In genomic region chr7:136012238-136012637, GRCh38 we compare ENCODE assay signal across 31 cellular contexts.
"Had no signal": no experiment of that assay in that cellular context is flagged by ENCODE, and none has a peak within 500 bp of the region (broad histone marks: within the 10 kb centered on the region; RNA-seq: fewer than 3 reads in every experiment).

No MANE protein-coding gene starts in this region.

- H3K4me1 ChIP-seq: ascending aorta, breast epithelium had no signal

- H3K4me1 Mint-ChIP-seq: activated naive CD4-positive, alpha-beta T cell treated with anti-CD3 and anti-CD28 coated beads, Interleukin-2, amount 10 ng/mL, durations not matched to agents 7 days and 5 days; brain; endodermal cell had no signal

- H3K27me3 ChIP-seq: ascending aorta, breast epithelium, cardiac muscle cell had no signal

- H3K4me3 Mint-ChIP-seq: activated CD8-positive, alpha-beta T cell treated with anti-CD3 and anti-CD28 coated beads for 36 hours; activated naive CD4-positive, alpha-beta T cell treated with anti-CD3 and anti-CD28 coated beads, Interleukin-2, amount 10 ng/mL, durations not matched to agents 7 days and 5 days; activated T-helper 1 cell treated with anti-CD3 and anti-CD28 coated beads, Interleukin-12 subunit alpha, Interleukin-12 subunit beta, Interleukin-2, Interleukin-4 antibody, amounts not matched to agents 30 ng/mL and 10 ng/mL and 1 ng/mL, durations not matched to agents 14 hours and 24 hours and 36 hours; brain; endodermal cell; T-helper 1 cell treated with Interleukin-12 subunit alpha and Interleukin-12 subunit beta and Interleukin-4 antibody, amounts not matched to agents 30 μg/mL and 1 μg/mL, for 36 hours; T-helper 2 cell treated with Interferon-gamma antibody and Interleukin-4, amounts not matched to agents 5 μg/mL and 100 μg/mL, for 36 hours had no signal

- H3K36me3 Mint-ChIP-seq: activated naive CD4-positive, alpha-beta T cell treated with anti-CD3 and anti-CD28 coated beads, Interleukin-2, amount 10 ng/mL, durations not matched to agents 7 days and 5 days; activated naive CD4-positive, alpha-beta T cell treated with anti-CD3 and anti-CD28 coated beads, Interleukin-2, amount 50 U/mL, for 72 hours; brain; T-cell had no signal

- H3K4me3 ChIP-seq: ascending aorta, breast epithelium, cardiac muscle cell, coronary artery, dorsolateral prefrontal cortex had no signal

- H3K27ac Mint-ChIP-seq: activated B cell treated with CpG ODN at 0.5 μM for 24 hours; activated CD8-positive, alpha-beta T cell treated with anti-CD3 and anti-CD28 coated beads for 36 hours; activated naive CD4-positive, alpha-beta T cell treated with anti-CD3 and anti-CD28 coated beads, Interleukin-2, amount 10 ng/mL, durations not matched to agents 7 days and 5 days; activated T-helper 1 cell treated with anti-CD3 and anti-CD28 coated beads, Interleukin-12 subunit alpha, Interleukin-12 subunit beta, Interleukin-2, Interleukin-4 antibody, amounts not matched to agents 30 ng/mL and 10 ng/mL and 1 ng/mL, durations not matched to agents 14 hours and 24 hours and 36 hours; brain; dendritic cell treated with granulocyte-macrophage colony-stimulating factor and Interleukin-4, amounts not matched to agents 40 ng/mL and 50 ng/mL, for 4 days; endodermal cell; T-cell; T-helper 1 cell treated with Interleukin-12 subunit alpha and Interleukin-12 subunit beta and Interleukin-4 antibody, amounts not matched to agents 30 μg/mL and 1 μg/mL, for 36 hours; T-helper 2 cell treated with Interferon-gamma antibody and Interleukin-4, amounts not matched to agents 5 μg/mL and 100 μg/mL, for 36 hours had no signal

- H3K9me3 ChIP-seq: ascending aorta, breast epithelium had no signal

- H3K36me3 ChIP-seq: ascending aorta, breast epithelium, cardiac muscle cell, WERI-Rb-1 had no signal

- DNase-seq: activated B cell treated with CpG ODN at 0.5 μM for 24 hours; activated CD4-positive, alpha-beta T cell treated with anti-CD3 and anti-CD28 coated beads for 48 hours; activated CD4-positive, alpha-beta T cell treated with anti-CD3 and anti-CD28 coated beads, Interleukin-2, amount 50 U/mL, for 1 hour; activated CD4-positive, alpha-beta T cell treated with anti-CD3 and anti-CD28 coated beads, Interleukin-2, amount 50 U/mL, for 48 hours; activated CD8-positive, alpha-beta memory T cell treated with anti-CD3 and anti-CD28 coated beads for 24 hours; activated CD8-positive, alpha-beta T cell treated with anti-CD3 and anti-CD28 coated beads for 36 hours; activated gamma-delta T cell; activated naive CD4-positive, alpha-beta T cell; activated naive CD4-positive, alpha-beta T cell treated with anti-CD3 and anti-CD28 coated beads, Interleukin-2, amount 10 ng/mL, durations not matched to agents 7 days and 5 days; activated T-cell treated with anti-CD3 and anti-CD28 coated beads, Interleukin-2, amount 50 U/mL, for 1 hour; activated T-cell treated with anti-CD3 and anti-CD28 coated beads, Interleukin-2, amount 50 U/mL, for 48 hours; central memory CD4-positive, alpha-beta T cell; dorsolateral prefrontal cortex; effector memory CD4-positive, alpha-beta T cell; endodermal cell; foreskin fibroblast; T1000; WERI-Rb-1 had no signal

- H3K27me3 Mint-ChIP-seq: brain had no signal

- H3K9me3 Mint-ChIP-seq: activated B cell treated with CpG ODN at 0.5 μM for 24 hours; activated CD8-positive, alpha-beta T cell treated with anti-CD3 and anti-CD28 coated beads for 36 hours; activated naive CD4-positive, alpha-beta T cell treated with anti-CD3 and anti-CD28 coated beads, Interleukin-2, amount 10 ng/mL, durations not matched to agents 7 days and 5 days; activated naive CD4-positive, alpha-beta T cell treated with anti-CD3 and anti-CD28 coated beads, Interleukin-2, amount 50 U/mL, for 72 hours; activated T-helper 1 cell treated with anti-CD3 and anti-CD28 coated beads, Interleukin-12 subunit alpha, Interleukin-12 subunit beta, Interleukin-2, Interleukin-4 antibody, amounts not matched to agents 30 ng/mL and 10 ng/mL and 1 ng/mL, durations not matched to agents 14 hours and 24 hours and 36 hours; brain; dendritic cell treated with granulocyte-macrophage colony-stimulating factor and Interleukin-4, amounts not matched to agents 40 ng/mL and 50 ng/mL, for 4 days; endodermal cell; T-cell; T-helper 1 cell treated with Interleukin-12 subunit alpha and Interleukin-12 subunit beta and Interleukin-4 antibody, amounts not matched to agents 30 μg/mL and 1 μg/mL, for 36 hours; T-helper 2 cell treated with Interferon-gamma antibody and Interleukin-4, amounts not matched to agents 5 μg/mL and 100 μg/mL, for 36 hours had no signal

- ATAC-seq: activated CD4-positive, CD25-positive, alpha-beta regulatory T cell treated with anti-CD3 and anti-CD28 coated beads, Interleukin-2, amount 50 U/mL, for 24 hours; activated CD8-positive, alpha-beta T cell treated with anti-CD3 and anti-CD28 coated beads for 36 hours; activated naive CD4-positive, alpha-beta T cell treated with anti-CD3 and anti-CD28 coated beads, Interleukin-2, amount 50 U/mL, for 72 hours; esophagus mucosa; T-cell had no signal

- H3K27ac ChIP-seq: ascending aorta, breast epithelium, cardiac muscle cell, coronary artery, dorsolateral prefrontal cortex, WERI-Rb-1 had no signal
